ENCODE assay signal across 8 cellular contexts in genomic region chr1:109041614-109042473, GRCh38. TPM values are rescaled to one million over a fixed set of nuclear protein-coding genes. Genes with fewer than 3 reads are reported as not detected.
DNase-seq lines count a peak whose midpoint lies in the region; ATAC-seq and FAIRE-seq lines count a peak whose summit lies in the region.

WDR47 (minus strand) TSS chr1:109042102; CDS start chr1:109023512, 18,590 bp downstream.

- no peak within 1 kb of the TSS for H2BK5ac ChIP-seq in mesendoderm (ENCODE audit: low read length)

- H3K4me3 Mint-ChIP-seq in activated CD8-positive, alpha-beta memory T cell treated with anti-CD3 and anti-CD28 coated beads, Interleukin-2, amount 10 ng/mL, durations not matched to agents 7 days and 5 days: peak within 1 kb of the TSS; percentile 86

- no peaks in the 10 kb centered on the region for H3K79me1 ChIP-seq in mesendoderm (ENCODE audit: low read length)

- no peak within 1 kb of the TSS for H4K5ac ChIP-seq in mesendoderm (ENCODE audit: low read length)

- H3K9ac ChIP-seq in endocrine pancreas (ENCODE audit: control insufficient read depth, insufficient read depth, low read length): peak within 1 kb of the TSS; percentile 70
- peak within 1 kb of the TSS; percentile 85 for H3K9ac ChIP-seq in mesendoderm (ENCODE audit: low read length)

- H2AK5ac ChIP-seq in mesendoderm (ENCODE audit: low read length): no peak within 1 kb of the TSS

- peak within 1 kb of the TSS; percentile 88 for H3K56ac ChIP-seq in mesendoderm (ENCODE audit: low read length)

- H3K27ac ChIP-seq in mesendoderm (ENCODE audit: low read depth, low read length): no peak within 1 kb of the TSS

- H3K79me2 ChIP-seq in mesendoderm (ENCODE audit: control insufficient read depth, insufficient read depth, low read length): no peaks in the 10 kb centered on the region

- WGBS in mesendoderm (ENCODE audit: extremely low coverage, insufficient coverage, low lambda C conversion rate): no CpG with 5 or more reads among the region's 90 CpGs

- H3K4me3 ChIP-seq in endocrine pancreas (ENCODE audit: control insufficient read depth, insufficient read depth, low read length): peak within 1 kb of the TSS; percentile 90
- peak within 1 kb of the TSS; percentile 84 for H3K4me3 ChIP-seq in mesendoderm (ENCODE audit: low read length)

- DNase-seq in COR-L47 (lab: John Stamatoyannopoulos, UW): peak; percentile 94
- DNase-seq in HTR-8/SVneo (ENCODE audit: insufficient read length, low spot score): peak; percentile 90
- peak; percentile 94 for DNase-seq in NOMO-1 treated with DMSO at 0.1 percent for 48 hours (lab: John Stamatoyannopoulos, UW; ENCODE audit: unreplicated experiment)
- peak; percentile 98 for DNase-seq in activated CD8-positive, alpha-beta memory T cell treated with anti-CD3 and anti-CD28 coated beads, Interleukin-2, amount 10 ng/mL, durations not matched to agents 7 days and 5 days
- DNase-seq in mesendoderm: peak; percentile 98
- DNase-seq in stimulated activated CD8-positive, alpha-beta memory T cell treated with anti-CD3 and anti-CD28 coated beads, Interleukin-12 subunit alpha, Interleukin-12 subunit beta, amount 100 ng/mL, for 4 hours (ENCODE audit: low read depth): peak; percentile 91

- H4K8ac ChIP-seq in mesendoderm (ENCODE audit: low read depth, low read length): peak within 1 kb of the TSS; percentile 56

- peak; percentile 96 for ATAC-seq in GM21381 (IDR thresholded peaks at IDR 0.05; ENCODE audit: unreplicated experiment)
- ATAC-seq in activated CD8-positive, alpha-beta memory T cell treated with anti-CD3 and anti-CD28 coated beads, Interleukin-2, amount 10 ng/mL, durations not matched to agents 7 days and 5 days: peak; percentile 99

- H3K36me3 ChIP-seq in endocrine pancreas (ENCODE audit: control insufficient read depth, insufficient read depth, low read length): no peaks in the 10 kb centered on the region
- H3K36me3 ChIP-seq in mesendoderm (ENCODE audit: control insufficient read depth, insufficient read depth, low read length): no peaks in the 10 kb centered on the region

- H3K36me3 Mint-ChIP-seq in activated CD8-positive, alpha-beta memory T cell treated with anti-CD3 and anti-CD28 coated beads, Interleukin-2, amount 10 ng/mL, durations not matched to agents 7 days and 5 days: no peaks in the 10 kb centered on the region

- H3K18ac ChIP-seq in mesendoderm (ENCODE audit: low read length): no peak within 1 kb of the TSS

- H3K9me3 Mint-ChIP-seq in activated CD8-positive, alpha-beta memory T cell treated with anti-CD3 and anti-CD28 coated beads, Interleukin-2, amount 10 ng/mL, durations not matched to agents 7 days and 5 days (ENCODE audit: low read depth): no peaks in the 10 kb centered on the region

- H3K4me1 ChIP-seq in endocrine pancreas (ENCODE audit: control insufficient read depth, insufficient read depth, low read length) (no peaks in the 10 kb centered on the region), mesendoderm (ENCODE audit: control insufficient read depth, low read depth, low read length) (no peaks in the 10 kb centered on the region)

- H3K23ac ChIP-seq in mesendoderm (ENCODE audit: low read length): peak within 1 kb of the TSS; percentile 48

- peak within 1 kb of the TSS; percentile 82 for H3K27ac Mint-ChIP-seq in activated CD8-positive, alpha-beta memory T cell treated with anti-CD3 and anti-CD28 coated beads, Interleukin-2, amount 10 ng/mL, durations not matched to agents 7 days and 5 days

- no peaks in the 10 kb centered on the region for H3K27me3 ChIP-seq in endocrine pancreas (ENCODE audit: control insufficient read depth, insufficient read depth, low read length)
- no peaks in the 10 kb centered on the region for H3K27me3 ChIP-seq in mesendoderm (ENCODE audit: insufficient read depth, low read length, poor library complexity)

- peak within 1 kb of the TSS; percentile 79 for H3K4me2 ChIP-seq in mesendoderm (ENCODE audit: low read length)

- no peak for FAIRE-seq in HTR-8/SVneo (lab: Jason Lieb, UNC)

- H3K27me3 Mint-ChIP-seq in activated CD8-positive, alpha-beta memory T cell treated with anti-CD3 and anti-CD28 coated beads, Interleukin-2, amount 10 ng/mL, durations not matched to agents 7 days and 5 days: peaks cover 5% of the 10 kb centered on the region

- H3K4me1 Mint-ChIP-seq in activated CD8-positive, alpha-beta memory T cell treated with anti-CD3 and anti-CD28 coated beads, Interleukin-2, amount 10 ng/mL, durations not matched to agents 7 days and 5 days: peaks cover 22% of the 10 kb centered on the region

- no peaks in the 10 kb centered on the region for H3K9me3 ChIP-seq in endocrine pancreas (ENCODE audit: control insufficient read depth, low read length)

- H2BK15ac ChIP-seq in mesendoderm (replicated peaks; ENCODE audit: low read depth): no peak within 1 kb of the TSS

- no peak within 1 kb of the TSS for H3K4ac ChIP-seq in mesendoderm (ENCODE audit: low read depth, low read length)

- CTCF ChIA-PET in activated CD8-positive, alpha-beta memory T cell treated with anti-CD3 and anti-CD28 coated beads, Interleukin-2, amount 10 ng/mL, durations not matched to agents 7 days and 5 days (lab: Charles Lee): interaction anchor here (0.9 to 1.6 kb wide), 5 partner anchors 14 to 202 kb away, joined by 3 to 8 read pairs (median 4); partner anchors contain the start of gene TMEM167B

- H2BK120ac ChIP-seq in mesendoderm (ENCODE audit: low read depth, low read length): no peak within 1 kb of the TSS

RNA-seq across cellular contexts. Expression of gene WDR47, which starts in this region (rescaled TPM):
- 10 to 100 TPM; 10.7 to 12.0 TPM for total RNA-seq in activated CD8-positive, alpha-beta memory T cell treated with anti-CD3 and anti-CD28 coated beads, Interleukin-2, amount 10 ng/mL, durations not matched to agents 7 days and 5 days
- 2.6 TPM for polyA plus RNA-seq in mesendoderm (2013, experiment 1 of 2)
- 2.5 TPM for polyA plus RNA-seq in mesendoderm (2013, experiment 2 of 2)
